19 cellular contexts compared by ENCODE assay signal in genomic region chr4:21113496-21114213, GRCh38.
DNase-seq lines count a peak whose midpoint lies in the region; ATAC-seq and TF ChIP-seq lines count a peak whose summit lies in the region.
"Had no signal": no experiment of that assay in that cellular context is flagged by ENCODE, and none has a peak within 500 bp of the region (broad histone marks: within the 10 kb centered on the region; RNA-seq: fewer than 3 reads in every experiment).

No MANE protein-coding gene starts in this region.

- H3K9ac ChIP-seq in GM23248 = no peak overlapping the region

- H3K9me3 ChIP-seq in GM23248 (ENCODE audit: low read depth) = no peaks in the 10 kb centered on the region

- no peaks in the 10 kb centered on the region for H3K79me2 ChIP-seq in GM23248 (ENCODE audit: insufficient read depth)

- TF ChIP-seq CTCF in fibroblast of the aortic adventitia (IDR thresholded peaks at IDR 0.05; ENCODE audit: insufficient read depth, low read length) (no peak), retinal pigment epithelial cell (conservative IDR thresholded peaks at IDR 0.05; ENCODE audit: low read depth, low read length) (no peak)

- DNase-seq in GM23248 (peak; percentile 79), amniotic epithelial cell (ENCODE audit: low read depth) (peak; percentile 45), fibroblast of the aortic adventitia (ENCODE audit: low read depth) (peak; percentile 1), retinal pigment epithelial cell (ENCODE audit: low read depth) (peak; percentile 73), NOMO-1 treated with DMSO at 0.1 percent for 48 hours (lab: John Stamatoyannopoulos, UW; ENCODE audit: unreplicated experiment) (no peak)
- no peak for DNase-seq in NK-92 treated with Interleukin-12 subunit alpha and Interleukin-12 subunit beta, amount 100 ng/mL, for 24 hours (lab: John Stamatoyannopoulos, UW)
- DNase-seq: activated CD4-positive, alpha-beta T cell treated with anti-CD3 and anti-CD28 coated beads, Interleukin-2, amount 50 U/mL, for 1 hour; activated naive CD4-positive, alpha-beta T cell; activated T-cell treated with anti-CD3 and anti-CD28 coated beads for 4 hours; aorta; hypothalamus; NCI-H1048; NCI-H2107; NCI-H69 had no signal

- H3K4me2 ChIP-seq in GM23248 (ENCODE audit: unreplicated experiment) = peak overlapping the region; percentile 15

- WGBS in GM23248 (ENCODE audit: low coverage in 1 of 2, low lambda C conversion rate in 2 of 2, missing lambda C conversion rate in 2 of 2), 2 experiments = 1 to 3% methylated on average over 3 of the region's 3 CpGs

- H2AFZ ChIP-seq in GM23248 = no peak overlapping the region

- no peaks in the 10 kb centered on the region for H3K9me2 ChIP-seq in GM23248 (ENCODE audit: insufficient read depth)

- H3K36me3 ChIP-seq in GM23248 (ENCODE audit: low read depth) = no peaks in the 10 kb centered on the region
- H3K36me3 ChIP-seq: esophagus muscularis mucosa had no signal

- H3K4me1 ChIP-seq in GM23248 (ENCODE audit: insufficient read depth) = peaks cover 7% of the 10 kb centered on the region
- H3K4me1 ChIP-seq: esophagus muscularis mucosa had no signal

- H3K27me3 ChIP-seq in GM23248 (replicated peaks; ENCODE audit: insufficient read depth) = 0 out of 2 replicates have a peak, but pooled peaks cover 2% of the 10 kb centered on the region
- H3K27me3 ChIP-seq: esophagus muscularis mucosa had no signal

- in situ Hi-C loops in GM23248 (cut with MboI) = no loop called here

- peaks cover 7% of the 10 kb centered on the region for H3F3A ChIP-seq in GM23248 (ENCODE audit: insufficient read depth)

- H3K4me3 ChIP-seq in GM23248 (0 out of 2 replicates have a peak overlapping the region, but pooled peaks have one; percentile 8), fibroblast of the aortic adventitia (ENCODE audit: low read depth, low read length) (no peak overlapping the region), retinal pigment epithelial cell (ENCODE audit: low read length) (no peak overlapping the region)
- H3K4me3 ChIP-seq: esophagus muscularis mucosa, K562 had no signal

- H4K20me1 ChIP-seq in GM23248 (ENCODE audit: insufficient read depth) = no peaks in the 10 kb centered on the region

- H3K27ac ChIP-seq in GM23248 = no peak overlapping the region
- H3K27ac ChIP-seq: esophagus muscularis mucosa had no signal

- no peak for ATAC-seq in HG02759 (IDR thresholded peaks at IDR 0.05; ENCODE audit: unreplicated experiment)
- ATAC-seq in HG03108 (IDR thresholded peaks at IDR 0.05; ENCODE audit: unreplicated experiment) = no peak
- ATAC-seq: K562, Panc1 had no signal

Comparison
In these comparisons a context has a peak if more than half of its experiments do, and no peak if none do; other contexts are left out.
1. DNase-seq: peak in GM23248 (single experiment), amniotic epithelial cell (single experiment), fibroblast of the aortic adventitia (single experiment) and retinal pigment epithelial cell (single experiment); none in NOMO-1 treated with DMSO at 0.1 percent for 48 hours (single experiment) and NK-92 treated with Interleukin-12 subunit alpha and Interleukin-12 subunit beta, amount 100 ng/mL, for 24 hours (single experiment).